ENCODE assay signal across 2 cellular contexts in the genomic region with DNA sequence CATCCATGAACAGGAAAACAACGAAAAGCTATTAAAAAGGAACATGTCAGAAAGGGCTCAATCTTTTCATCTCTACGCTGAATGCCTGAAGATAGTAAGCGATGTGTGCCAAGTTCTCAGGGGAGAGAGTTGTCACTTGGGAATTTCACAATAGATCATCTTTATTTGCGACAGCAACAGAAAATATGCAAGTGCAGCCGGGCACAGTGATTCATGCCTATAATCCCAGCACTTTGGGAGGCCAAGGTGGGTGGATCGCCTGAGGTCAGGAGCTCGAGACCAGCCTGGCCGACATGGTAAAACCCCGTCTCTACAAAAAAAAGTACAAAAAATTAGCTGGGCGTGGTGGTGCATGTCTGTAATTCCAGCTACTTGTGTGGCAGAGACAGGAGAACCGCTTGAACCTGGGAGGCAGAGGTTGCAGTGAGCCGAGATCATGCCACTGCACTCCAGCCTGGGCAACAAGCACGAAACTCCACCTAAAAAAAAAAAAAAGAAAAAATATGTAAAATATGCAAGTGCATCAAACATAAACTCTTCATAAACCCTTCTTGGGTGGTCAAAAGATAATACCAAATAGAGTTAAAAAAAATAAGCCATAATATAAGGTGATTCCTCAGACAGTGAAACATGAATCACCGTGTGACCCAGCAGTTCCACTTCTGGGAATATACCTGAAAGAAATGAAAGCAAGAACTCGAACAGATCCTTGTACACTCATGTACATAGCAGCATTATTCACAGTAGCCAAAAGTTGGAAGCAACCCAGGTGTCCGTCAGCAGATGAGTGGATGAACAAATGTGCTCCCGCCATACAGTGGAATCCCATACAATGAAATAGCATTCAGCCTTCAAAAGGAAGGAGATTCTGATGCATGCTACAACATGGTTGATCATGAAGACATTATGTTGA.
TF ChIP-seq lines count a peak whose summit lies in the region.

No MANE protein-coding gene starts in this region.

TF ChIP-seq in IMR-90, 13 proteins besides CTCF, POLR2A, EP300 and RAD21:
- TF ChIP-seq BHLHE40 (IDR thresholded peaks at IDR 0.05; ENCODE audit: low read depth, low read length) = no peak
- TF ChIP-seq CEBPB (IDR thresholded peaks at IDR 0.05; ENCODE audit: low read depth, low read length) = peak; percentile 41; the same call in 1 of the 2 replicates
TF ChIP-seq in IMR-90: peak in this region for 1.

TF ChIP-seq in HepG2, 621 proteins besides CTCF, POLR2A, EP300 and RAD21:
- TF ChIP-seq, protein P1, sequence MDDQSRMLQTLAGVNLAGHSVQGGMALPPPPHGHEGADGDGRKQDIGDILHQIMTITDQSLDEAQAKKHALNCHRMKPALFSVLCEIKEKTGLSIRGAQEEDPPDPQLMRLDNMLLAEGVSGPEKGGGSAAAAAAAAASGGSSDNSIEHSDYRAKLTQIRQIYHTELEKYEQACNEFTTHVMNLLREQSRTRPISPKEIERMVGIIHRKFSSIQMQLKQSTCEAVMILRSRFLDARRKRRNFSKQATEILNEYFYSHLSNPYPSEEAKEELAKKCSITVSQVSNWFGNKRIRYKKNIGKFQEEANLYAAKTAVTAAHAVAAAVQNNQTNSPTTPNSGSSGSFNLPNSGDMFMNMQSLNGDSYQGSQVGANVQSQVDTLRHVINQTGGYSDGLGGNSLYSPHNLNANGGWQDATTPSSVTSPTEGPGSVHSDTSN (CRISPR knock-in tag; IDR thresholded peaks at IDR 0.05; ENCODE audit: borderline replicate concordance) = no peak
- TF ChIP-seq CEBPB (IDR thresholded peaks at IDR 0.05; ENCODE audit: borderline replicate concordance, low read depth, low read length) = peak; percentile 17; the same call in 1 of the 2 replicates
